Comparison of ENCODE assay signal across 9 cellular contexts in the genomic region with DNA sequence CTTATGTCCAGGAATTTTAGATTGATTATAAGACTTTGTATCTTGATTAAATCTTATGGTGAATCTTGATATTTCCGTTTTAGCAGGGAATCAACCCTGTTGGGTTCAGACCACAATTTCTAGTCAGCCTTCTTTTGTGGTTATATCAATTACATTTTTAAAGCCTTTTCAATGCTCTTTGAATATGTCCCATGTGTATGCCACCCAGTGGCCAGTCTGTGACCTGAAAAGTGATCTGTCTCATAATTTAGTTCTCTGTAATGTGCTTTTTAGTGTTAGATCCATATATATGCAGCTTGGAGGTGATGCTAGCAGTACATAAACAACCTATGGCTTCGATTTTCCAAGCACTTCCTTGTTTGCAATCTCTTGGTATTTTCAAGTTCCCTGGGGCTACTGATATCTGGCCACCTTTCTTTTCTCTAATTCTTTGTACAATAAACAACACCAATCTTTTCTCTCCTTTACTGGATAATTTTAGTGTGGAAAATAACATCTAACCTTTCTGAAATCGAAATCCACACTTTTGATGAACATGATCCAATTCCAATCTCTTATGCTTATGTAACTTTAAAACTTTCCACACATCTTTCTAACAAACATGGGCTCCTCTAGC. TPM values are rescaled to one million over a fixed set of nuclear protein-coding genes. Genes with fewer than 3 reads are reported as not detected.
DNase-seq lines count a peak whose midpoint lies in the region; ATAC-seq and TF ChIP-seq lines count a peak whose summit lies in the region.
"Had no signal": no experiment of that assay in that cellular context is flagged by ENCODE, and none has a peak within 500 bp of the region (broad histone marks: within the 10 kb centered on the region; RNA-seq: fewer than 3 reads in every experiment).

No MANE protein-coding gene starts in this region.

- TF ChIP-seq CTCF in AG04449 (IDR thresholded peaks at IDR 0.05; ENCODE audit: insufficient read depth, low read length, missing control alignments) (peak; percentile 24), GM10266 (IDR thresholded peaks at IDR 0.05; ENCODE audit: control insufficient read depth, insufficient read depth, low read depth, missing control alignments) (peak; percentile 25), fibroblast of villous mesenchyme (IDR thresholded peaks at IDR 0.05; ENCODE audit: insufficient read depth, low read depth, low read length) (peak; percentile 43)

- ATAC-seq in GM19351 (IDR thresholded peaks at IDR 0.05; ENCODE audit: unreplicated experiment) = no peak
- ATAC-seq in HG02588 (IDR thresholded peaks at IDR 0.05; ENCODE audit: unreplicated experiment) = no peak

- H3K4me3 ChIP-seq in AG04449 (ENCODE audit: low read depth, low read length) = no peak overlapping the region
- H3K4me3 ChIP-seq in fibroblast of villous mesenchyme (ENCODE audit: low read depth, low read length) = no peak overlapping the region

- DNase-seq in AG04449 (ENCODE audit: low read depth, low spot score) = no peak
- DNase-seq in GM10266 (ENCODE audit: extremely low spot score) = no peak
- peak; percentile 41 for DNase-seq in RKO (ENCODE audit: low spot score)
- DNase-seq in fibroblast of villous mesenchyme (ENCODE audit: low read depth) = no peak
- no peak for DNase-seq in stimulated activated naive CD4-positive, alpha-beta T cell treated with Interleukin-2 at 50 U/mL for 16 hours (lab: John Stamatoyannopoulos, UW)
- DNase-seq in middle frontal gyrus (ENCODE audit: extremely low spot score, low spot score) = no peak
- DNase-seq: activated CD4-positive, alpha-beta memory T cell treated with anti-CD3 and anti-CD28 coated beads for 36 hours had no signal

- POLR2A ChIA-PET in AG04449 (lab: Yijun Ruan, JAX) = no interaction called here

- CTCF ChIA-PET in AG04449 (lab: Yijun Ruan, JAX) = interaction anchor here (0.6 to 2.5 kb wide), 4 partner anchors 13 to 285 kb away, joined by 3 to 6 read pairs (median 3); no protein-coding TSS in a partner anchor

RNA-seq across cellular contexts. Expression of a gene that starts 28.8 kb away (rescaled TPM):
- 0.64 and 6.0 TPM in 2 replicates for total RNA-seq in fibroblast of villous mesenchyme
- total RNA-seq: activated CD4-positive, alpha-beta memory T cell treated with anti-CD3 and anti-CD28 coated beads for 36 hours had no signal
